Comparison of ENCODE assay signal across 9 cellular contexts in genomic region chr12:12327802-12328201, GRCh38. TPM values are rescaled to one million over a fixed set of nuclear protein-coding genes. Genes with fewer than 3 reads are reported as not detected.
DNase-seq lines count a peak whose midpoint lies in the region; ATAC-seq, FAIRE-seq and TF ChIP-seq lines count a peak whose summit lies in the region.
"Had no signal": no experiment of that assay in that cellular context is flagged by ENCODE, and none has a peak within 500 bp of the region (broad histone marks: within the 10 kb centered on the region; RNA-seq: fewer than 3 reads in every experiment).

No MANE protein-coding gene starts in this region.

- H3K9me3 ChIP-seq in mucosa of stomach (ENCODE audit: control insufficient read depth, low read length): no peaks in the 10 kb centered on the region

- H3K27ac Mint-ChIP-seq in activated CD4-positive, alpha-beta T cell treated with anti-CD3 and anti-CD28 coated beads, Interleukin-2, amount 10 ng/mL, durations not matched to agents 7 days and 5 days: no peak overlapping the region
- H3K27ac Mint-ChIP-seq: stimulated activated naive CD8-positive, alpha-beta T cell treated with anti-CD3 and anti-CD28 coated beads, Interleukin-15, amount 100 ng/mL, for 72 hours had no signal

- H3K27me3 ChIP-seq in mucosa of stomach (ENCODE audit: control insufficient read depth, insufficient read depth, low read length): no peaks in the 10 kb centered on the region

- peaks cover 7% of the 10 kb centered on the region for H3K4me1 Mint-ChIP-seq in activated CD4-positive, alpha-beta T cell treated with anti-CD3 and anti-CD28 coated beads, Interleukin-2, amount 10 ng/mL, durations not matched to agents 7 days and 5 days

- no peaks in the 10 kb centered on the region for H3K36me3 Mint-ChIP-seq in activated CD4-positive, alpha-beta T cell treated with anti-CD3 and anti-CD28 coated beads, Interleukin-2, amount 10 ng/mL, durations not matched to agents 7 days and 5 days (ENCODE audit: low read depth)

- CTCF ChIA-PET in activated CD4-positive, alpha-beta T cell treated with anti-CD3 and anti-CD28 coated beads, Interleukin-2, amount 10 ng/mL, durations not matched to agents 7 days and 5 days (lab: Charles Lee): interaction anchor here (0.9 to 1.4 kb wide), 6 partner anchors 12 to 215 kb away, joined by 3 to 4 read pairs (median 3); partner anchors contain the start of gene BORCS5

- H3K4me1 ChIP-seq in mucosa of stomach (ENCODE audit: control insufficient read depth, insufficient read depth, low read length): peaks cover 33% of the 10 kb centered on the region

- no peak for ATAC-seq in HG02623 (IDR thresholded peaks at IDR 0.05; ENCODE audit: unreplicated experiment)
- ATAC-seq: stimulated activated naive CD8-positive, alpha-beta T cell treated with anti-CD3 and anti-CD28 coated beads, Interleukin-15, amount 100 ng/mL, for 72 hours had no signal

- POLR2A ChIA-PET in activated CD4-positive, alpha-beta T cell treated with anti-CD3 and anti-CD28 coated beads, Interleukin-2, amount 10 ng/mL, durations not matched to agents 7 days and 5 days (lab: Charles Lee): no interaction called here

- H3K9me3 Mint-ChIP-seq in activated CD4-positive, alpha-beta T cell treated with anti-CD3 and anti-CD28 coated beads, Interleukin-2, amount 10 ng/mL, durations not matched to agents 7 days and 5 days: no peaks in the 10 kb centered on the region
- H3K9me3 Mint-ChIP-seq: stimulated activated naive CD8-positive, alpha-beta T cell treated with anti-CD3 and anti-CD28 coated beads, Interleukin-15, amount 100 ng/mL, for 72 hours had no signal

- peak overlapping the region; percentile 52 for H3K9ac ChIP-seq in mucosa of stomach (ENCODE audit: low read length)

- peaks cover 6% of the 10 kb centered on the region for H3K36me3 ChIP-seq in mucosa of stomach (ENCODE audit: control insufficient read depth, insufficient read depth, low read length)

- peak; percentile 62 for FAIRE-seq in endometrium (lab: Jason Lieb, UNC)

- no peak overlapping the region for H3K4me3 Mint-ChIP-seq in activated CD4-positive, alpha-beta T cell treated with anti-CD3 and anti-CD28 coated beads, Interleukin-2, amount 10 ng/mL, durations not matched to agents 7 days and 5 days
- H3K4me3 Mint-ChIP-seq: stimulated activated naive CD8-positive, alpha-beta T cell treated with anti-CD3 and anti-CD28 coated beads, Interleukin-15, amount 100 ng/mL, for 72 hours had no signal

- H3K4me3 ChIP-seq in LNCaP clone FGC (ENCODE audit: low read depth, low read length) (no peak overlapping the region), mucosa of stomach (ENCODE audit: low read length) (no peak overlapping the region)

- TF ChIP-seq CTCF in LNCaP clone FGC (IDR thresholded peaks at IDR 0.05; ENCODE audit: control insufficient read depth, extremely low read depth, insufficient read depth): peak; percentile 74

- peak; percentile 54 for DNase-seq in activated CD4-positive, alpha-beta T cell treated with anti-CD3 and anti-CD28 coated beads, Interleukin-2, amount 10 ng/mL, durations not matched to agents 7 days and 5 days
- DNase-seq in activated CD4-positive, alpha-beta T cell treated with anti-CD3 and anti-CD28 coated beads for 48 hours: no peak
- DNase-seq in LNCaP clone FGC (ENCODE audit: low read depth): no peak
- peak; percentile 59 for DNase-seq in RPMI7951 (ENCODE audit: low read depth)
- DNase-seq in activated CD8-positive, alpha-beta memory T cell treated with anti-CD3 and anti-CD28 coated beads, Interleukin-2, amount 50 U/mL, for 4 hours: no peak

- H3K27me3 Mint-ChIP-seq in activated CD4-positive, alpha-beta T cell treated with anti-CD3 and anti-CD28 coated beads, Interleukin-2, amount 10 ng/mL, durations not matched to agents 7 days and 5 days: peaks cover 8% of the 10 kb centered on the region
- H3K27me3 Mint-ChIP-seq: stimulated activated naive CD8-positive, alpha-beta T cell treated with anti-CD3 and anti-CD28 coated beads, Interleukin-15, amount 100 ng/mL, for 72 hours had no signal

RNA-seq across cellular contexts. Expression of gene MANSC1, which starts 22.2 kb away (rescaled TPM):
- under 1 TPM; 0.25 to 0.27 TPM for total RNA-seq in activated CD4-positive, alpha-beta T cell treated with anti-CD3 and anti-CD28 coated beads, Interleukin-2, amount 10 ng/mL, durations not matched to agents 7 days and 5 days
- 3.3 and 8.5 TPM in 2 replicates for total RNA-seq in RPMI7951 (2014; rRNA removed; shearing (Covaris generic))

RNA-seq across cellular contexts. Expression of gene BORCS5, which starts 29.1 kb away (rescaled TPM):
- total RNA-seq in activated CD4-positive, alpha-beta T cell treated with anti-CD3 and anti-CD28 coated beads, Interleukin-2, amount 10 ng/mL, durations not matched to agents 7 days and 5 days: 10 to 100 TPM; 25.7 to 28.4 TPM
- total RNA-seq in RPMI7951 (2014; rRNA removed; shearing (Covaris generic)): 7.8 and 12.5 TPM in 2 replicates

Comparison
In these comparisons a context has a peak if more than half of its experiments do, and no peak if none do; other contexts are left out.
1. DNase-seq: peak in activated CD4-positive, alpha-beta T cell treated with anti-CD3 and anti-CD28 coated beads, Interleukin-2, amount 10 ng/mL, durations not matched to agents 7 days and 5 days (single experiment) and RPMI7951 (single experiment); none in activated CD4-positive, alpha-beta T cell treated with anti-CD3 and anti-CD28 coated beads for 48 hours (single experiment), LNCaP clone FGC (single experiment) and activated CD8-positive, alpha-beta memory T cell treated with anti-CD3 and anti-CD28 coated beads, Interleukin-2, amount 50 U/mL, for 4 hours (single experiment).